ENCODE assay signal across 12 cellular contexts in genomic region chr12:122852336-122853275, GRCh38. TPM values are rescaled to one million over a fixed set of nuclear protein-coding genes. Genes with fewer than 3 reads are reported as not detected.
A peak's percentile ranks its signal among the peaks of the same experiment; 100 is the strongest.
DNase-seq lines count a peak whose midpoint lies in the region; ATAC-seq, FAIRE-seq and TF ChIP-seq lines count a peak whose summit lies in the region.
"Had no signal": no experiment of that assay in that cellular context is flagged by ENCODE, and none has a peak within 500 bp of the region (broad histone marks: within the 10 kb centered on the region; RNA-seq: fewer than 3 reads in every experiment).

No MANE protein-coding gene starts in this region.

- CTCF ChIA-PET in K562 (lab: Yijun Ruan, JAX; ENCODE audit: low intra/inter-chr PET ratio) = no interaction called here
- CTCF ChIA-PET in CD8-positive, alpha-beta memory T cell (lab: Charles Lee) = interaction anchor here (1.5 kb wide), 1 partner anchor 385 kb away, joined by 4 read pairs; no protein-coding TSS in a partner anchor

- TF ChIP-seq EP300 in K562 (IDR thresholded peaks at IDR 0.05; ENCODE audit: low read length) = no peak

- H3K4me3 ChIP-seq in K562 = no peak overlapping the region
- no peak overlapping the region for H3K4me3 ChIP-seq in heart right ventricle
- H3K4me3 ChIP-seq in CD8-positive, alpha-beta memory T cell (ENCODE audit: low read length) = no peak overlapping the region

- in situ Hi-C loops in K562 (cut with MboI) = loop anchor here (10.0 kb wide), 1 partner anchor 102 kb away; no protein-coding TSS in a partner anchor

- TF ChIP-seq CTCF in K562 (IDR thresholded peaks at IDR 0.05 in 2 of 3, conservative IDR thresholded peaks at IDR 0.05 in 1 of 3; ENCODE audit: insufficient read depth in 2 of 3, low read depth in 1 of 3, low read length in 3 of 3) = no peak
- TF ChIP-seq CTCF in heart right ventricle (IDR thresholded peaks at IDR 0.05) = no peak

- H3K79me2 ChIP-seq in K562 (ENCODE audit: control insufficient read depth, insufficient read depth, low read length) = no peaks in the 10 kb centered on the region

- no peak for TF ChIP-seq RAD21 in K562 (CRISPR knock-in tag; conservative IDR thresholded peaks at IDR 0.05 in 1 of 2, IDR thresholded peaks at IDR 0.05 in 1 of 2)

- DNase-seq in Ammon's horn (ENCODE audit: low spot score) = peak; percentile 93
- no peak for DNase-seq in K562 (ENCODE audit: extremely low read depth in 1 of 4, low spot score in 3 of 4)
- DNase-seq in heart right ventricle = no peak
- peak; percentile 86 for DNase-seq in putamen (ENCODE audit: low spot score)
- DNase-seq in NCI-H524 (lab: John Stamatoyannopoulos, UW) = no peak
- DNase-seq in CD8-positive, alpha-beta memory T cell = no peak
- no peak for DNase-seq in stimulated activated CD4-positive, alpha-beta T cell treated with anti-CD3 and anti-CD28 coated beads, Interleukin-15, amount 100 ng/mL, for 24 hours
- no peak for DNase-seq in NCI-H1436 treated with DMSO at 0.1 percent for 48 hours (lab: John Stamatoyannopoulos, UW)
- DNase-seq: activated T-cell treated with anti-CD3 and anti-CD28 coated beads, Interleukin-2, amount 50 U/mL, for 24 hours; Karpas-422; NCI-H524 treated with DMSO at 0.1 percent for 48 hours; T-helper 9 cell had no signal

- intact Hi-C loops in K562 (cut with micrococcal nuclease) (no loop called here), heart right ventricle (cut with DNase I) (loop anchor here in 1 of 10 donors (10.0 kb wide), 1 partner anchor 58 kb away; no protein-coding TSS in a partner anchor)

- H3K4me1 ChIP-seq in K562 (replicated peaks in 1 of 2; ENCODE audit: control insufficient read depth in 2 of 2, insufficient read depth in 2 of 2, low read length in 2 of 2) (peaks cover 0 to 18% of the 10 kb centered on the region in 2 experiments; a peak in 2 of 5 replicates), heart right ventricle (peaks cover 4 to 42% (median 24%) of the 10 kb centered on the region in 9 donors)
- H3K4me1 ChIP-seq in CD8-positive, alpha-beta memory T cell (ENCODE audit: insufficient read depth, low read length) = no peaks in the 10 kb centered on the region

- ATAC-seq in K562 (no peak), heart right ventricle (peak in 3 of 8 donors; percentile 5 to 41 (median 24))

- H3K9ac ChIP-seq in K562 (ENCODE audit: insufficient read depth in 1 of 2, low read depth in 2 of 2, low read length in 2 of 2) = no peak overlapping the region; a peak in 1 of 4 replicates

- peaks cover 5% of the 10 kb centered on the region for H4K20me1 ChIP-seq in K562 (replicated peaks; ENCODE audit: control insufficient read depth, insufficient read depth, low read length)

- no peaks in the 10 kb centered on the region for H3K9me3 ChIP-seq in K562 (replicated peaks; ENCODE audit: control insufficient read depth, insufficient read depth, low read depth, low read length)
- no peaks in the 10 kb centered on the region for H3K9me3 ChIP-seq in heart right ventricle
- H3K9me3 ChIP-seq in CD8-positive, alpha-beta memory T cell (ENCODE audit: low read length) = no peaks in the 10 kb centered on the region

- no peak overlapping the region for H3K4me3 Mint-ChIP-seq in CD8-positive, alpha-beta memory T cell
- H3K4me3 Mint-ChIP-seq: activated T-cell treated with anti-CD3 and anti-CD28 coated beads, Interleukin-2, amount 50 U/mL, for 24 hours had no signal

- BruUV-seq in K562 (replicated peaks; lab: Mats Ljungman, UMichigan) = no TSS peak

- no peak for FAIRE-seq in K562 (lab: Jason Lieb, UNC)

- WGBS in K562 (ENCODE audit: insufficient coverage, low coverage, missing lambda C conversion rate) = 63% methylated on average over 17 of the region's 18 CpGs
- 51 to 61% methylated on average over 18 of the region's 18 CpGs for WGBS in heart right ventricle, 2 donors

- no peak for TF ChIP-seq POLR2A in K562 (conservative IDR thresholded peaks at IDR 0.05)

- H3K4me1 Mint-ChIP-seq in CD8-positive, alpha-beta memory T cell = no peaks in the 10 kb centered on the region

- no peaks in the 10 kb centered on the region for H3K27me3 Mint-ChIP-seq in CD8-positive, alpha-beta memory T cell
- H3K27me3 Mint-ChIP-seq: activated T-cell treated with anti-CD3 and anti-CD28 coated beads, Interleukin-2, amount 50 U/mL, for 24 hours had no signal

- peak overlapping the region in 2 of 8 donors; percentile 61 to 89 for H3K27ac Mint-ChIP-seq in CD8-positive, alpha-beta memory T cell
- H3K27ac Mint-ChIP-seq: activated T-cell treated with anti-CD3 and anti-CD28 coated beads, Interleukin-2, amount 50 U/mL, for 24 hours had no signal

- peaks cover 0 to 65% (median 2%) of the 10 kb centered on the region in 3 donors for H3K36me3 Mint-ChIP-seq in CD8-positive, alpha-beta memory T cell

- no peak overlapping the region for H3K27ac ChIP-seq in K562 (ENCODE audit: extremely low read depth, low read depth, low read length)
- H3K27ac ChIP-seq in heart right ventricle = peak overlapping the region in 6 of 10 donors; percentile 12 to 71 (median 40)
- no peak overlapping the region for H3K27ac ChIP-seq in CD8-positive, alpha-beta memory T cell (ENCODE audit: low read depth, low read length)

- no peaks in the 10 kb centered on the region for H3K9me1 ChIP-seq in K562 (ENCODE audit: control insufficient read depth, insufficient read depth, low read length)

- POLR2A ChIA-PET in K562 (lab: Yijun Ruan, JAX) = no interaction called here
- POLR2A ChIA-PET in CD8-positive, alpha-beta memory T cell (lab: Charles Lee) = no interaction called here

- H3K27me3 ChIP-seq in K562 (ENCODE audit: control insufficient read depth in 2 of 2, insufficient read depth in 2 of 2, low read length in 2 of 2) (no peaks in the 10 kb centered on the region), heart right ventricle (no peaks in the 10 kb centered on the region)
- H3K27me3 ChIP-seq in CD8-positive, alpha-beta memory T cell (ENCODE audit: insufficient read depth, low read length, poor library complexity, severe bottlenecking) = no peaks in the 10 kb centered on the region

- no peak overlapping the region for H2AFZ ChIP-seq in K562 (ENCODE audit: low read depth, low read length)

- H3K9me3 Mint-ChIP-seq in CD8-positive, alpha-beta memory T cell = no peaks in the 10 kb centered on the region
- H3K9me3 Mint-ChIP-seq: activated T-cell treated with anti-CD3 and anti-CD28 coated beads, Interleukin-2, amount 50 U/mL, for 24 hours had no signal

- H3K4me2 ChIP-seq in K562 (ENCODE audit: insufficient read depth, low read length) = no peak overlapping the region

- H3K36me3 ChIP-seq in K562 (ENCODE audit: control insufficient read depth, insufficient read depth, low read length) = 0 out of 3 replicates have a peak, but pooled peaks cover 3% of the 10 kb centered on the region
- H3K36me3 ChIP-seq in heart right ventricle = peaks cover 0 to 47% (median 0%) of the 10 kb centered on the region in 9 donors
- no peaks in the 10 kb centered on the region for H3K36me3 ChIP-seq in CD8-positive, alpha-beta memory T cell (ENCODE audit: insufficient read depth, low read length)

TF ChIP-seq in K562, 482 proteins besides CTCF, POLR2A, EP300 and RAD21:
- no peak for TF ChIP-seq EGR1 (conservative IDR thresholded peaks at IDR 0.05)
- TF ChIP-seq PHF21A (IDR thresholded peaks at IDR 0.05; ENCODE audit: borderline replicate concordance, low read depth) = 0 out of 2 replicates have a peak, but pooled peaks have one; percentile 35
TF ChIP-seq in K562: peak in this region for 1.

RNA-seq across cellular contexts. Expression of gene HIP1R, which starts 17.3 kb away (rescaled TPM):
- total RNA-seq in K562 (2011; cell fraction: chromatin; rRNA removed; ENCODE audit: low replicate concordance) = 70.1 and 194 TPM in 2 replicates
- total RNA-seq in K562 (2011; cell fraction: nucleolus; rRNA removed) = 103 and 109 TPM in 2 replicates
- total RNA-seq in K562 (2011; cell fraction: nucleoplasm; rRNA removed) = 63.5 and 76.8 TPM in 2 replicates
- total RNA-seq in K562 (2014; rRNA removed) (29.2 and 30.4 TPM in 2 replicates), K562 (2014; rRNA removed; fragmentation: Illumina TruSeq; extraction: Trizol) (6.4 and 8.6 TPM in 2 replicates), K562 (2015; rRNA removed; fragmentation: Illumina TruSeq; extraction: Trizol) (12.0 and 13.2 TPM in 2 replicates), K562 (2021) (27.8 and 31.0 TPM in 2 replicates), heart right ventricle (10 to 100 TPM; 13.7 to 26.4 (median 17.5) TPM)
- polyA plus RNA-seq in K562 (2011; rRNA removed) (14.2 and 17.2 TPM in 2 replicates), K562 (2014; fragmentation: Illumina TruSeq; extraction: Trizol) (21.7 and 33.6 TPM in 2 replicates), K562 (2014; fragmentation: Nextera tagmentation; extraction: Ambion mirVana) (under 1 TPM; 0.15 to 0.45 TPM), K562 (2014; rRNA removed) (27.0 and 29.1 TPM in 2 replicates), heart right ventricle (10 to 100 TPM; 25.9 to 37.7 TPM)
- 8.8 and 22.2 TPM in 2 replicates for polyA plus RNA-seq in K562 (2011; cell fraction: cytosol; rRNA removed)
- 107 and 176 TPM in 2 replicates for polyA plus RNA-seq in K562 (2011; cell fraction: nucleus; rRNA removed)
- 15.6 and 30.3 TPM in 2 replicates for polyA plus RNA-seq in K562 (2012)
- 5.7 and 11.0 TPM in 2 replicates for polyA minus RNA-seq in K562 (2011; rRNA and poly(A)+ RNA removed)
- polyA minus RNA-seq in K562 (2011; cell fraction: cytosol; rRNA and poly(A)+ RNA removed) = 6.4 and 7.5 TPM in 2 replicates
- polyA minus RNA-seq in K562 (2011; cell fraction: nucleus; rRNA and poly(A)+ RNA removed) = 23.3 and 26.9 TPM in 2 replicates
- 10 to 100 TPM; 23.8 to 27.2 TPM for total RNA-seq in CD8-positive, alpha-beta memory T cell
- polyA plus RNA-seq in CD8-positive, alpha-beta memory T cell = 12.5 TPM

RNA-seq across cellular contexts. Expression of gene VPS37B, which starts 43.3 kb away (rescaled TPM):
- total RNA-seq in K562 (2011; cell fraction: chromatin; rRNA removed; ENCODE audit: low replicate concordance) = 49.3 and 58.0 TPM in 2 replicates
- 33.2 and 33.4 TPM in 2 replicates for total RNA-seq in K562 (2011; cell fraction: nucleolus; rRNA removed)
- total RNA-seq in K562 (2011; cell fraction: nucleoplasm; rRNA removed) = 41.1 and 66.6 TPM in 2 replicates
- 27.9 and 34.1 TPM in 2 replicates for total RNA-seq in K562 (2014; rRNA removed)
- total RNA-seq in K562 (2014; rRNA removed; fragmentation: Illumina TruSeq; extraction: Trizol) = 9.5 and 12.3 TPM in 2 replicates
- 18.1 and 18.5 TPM in 2 replicates for total RNA-seq in K562 (2015; rRNA removed; fragmentation: Illumina TruSeq; extraction: Trizol)
- 35.8 and 37.4 TPM in 2 replicates for total RNA-seq in K562 (2021)
- polyA plus RNA-seq in K562 (2011; rRNA removed) = 13.8 TPM in 2 replicates
- polyA plus RNA-seq in K562 (2011; cell fraction: cytosol; rRNA removed) = 19.4 and 30.1 TPM in 2 replicates
- polyA plus RNA-seq in K562 (2011; cell fraction: nucleus; rRNA removed) = 22.7 and 30.0 TPM in 2 replicates
- 18.5 and 22.9 TPM in 2 replicates for polyA plus RNA-seq in K562 (2012)
- polyA plus RNA-seq in K562 (2014; fragmentation: Illumina TruSeq; extraction: Trizol) = 17.9 and 24.0 TPM in 2 replicates
- under 1 TPM; 0.28 to 0.34 TPM for polyA plus RNA-seq in K562 (2014; fragmentation: Nextera tagmentation; extraction: Ambion mirVana)
- 24.7 and 33.3 TPM in 2 replicates for polyA plus RNA-seq in K562 (2014; rRNA removed)
- 12.2 and 15.1 TPM in 2 replicates for polyA minus RNA-seq in K562 (2011; rRNA and poly(A)+ RNA removed)
- 13.9 and 17.0 TPM in 2 replicates for polyA minus RNA-seq in K562 (2011; cell fraction: cytosol; rRNA and poly(A)+ RNA removed)
- 11.8 and 13.6 TPM in 2 replicates for polyA minus RNA-seq in K562 (2011; cell fraction: nucleus; rRNA and poly(A)+ RNA removed)
- 10 to 100 TPM; 17.6 to 33.2 (median 19.8) TPM for total RNA-seq in heart right ventricle
- polyA plus RNA-seq in heart right ventricle = 10 to 100 TPM; 16.4 to 26.7 TPM
- 10 to 100 TPM; 19.3 to 19.9 TPM for total RNA-seq in CD8-positive, alpha-beta memory T cell
- 30.6 TPM for polyA plus RNA-seq in CD8-positive, alpha-beta memory T cell

Comparison
In these comparisons a context has a peak if more than half of its experiments do, and no peak if none do; other contexts are left out.
1. DNase-seq: peak in Ammon's horn (single experiment) and putamen (single experiment); none in K562 (0 of 4), heart right ventricle (0 of 2), NCI-H524 (0 of 2), CD8-positive, alpha-beta memory T cell (0 of 5), stimulated activated CD4-positive, alpha-beta T cell treated with anti-CD3 and anti-CD28 coated beads, Interleukin-15, amount 100 ng/mL, for 24 hours (single experiment) and NCI-H1436 treated with DMSO at 0.1 percent for 48 hours (single experiment).
2. H3K27ac ChIP-seq: peak in heart right ventricle (6 of 10); none in K562 (single experiment) and CD8-positive, alpha-beta memory T cell (single experiment).